10 cellular contexts compared by ENCODE assay signal in genomic region chr6:1390805-1391511, GRCh38. TPM values are rescaled to one million over a fixed set of nuclear protein-coding genes. Genes with fewer than 3 reads are reported as not detected.
DNase-seq lines count a peak whose midpoint lies in the region; ATAC-seq and TF ChIP-seq lines count a peak whose summit lies in the region.
"Had no signal": no experiment of that assay in that cellular context is flagged by ENCODE, and none has a peak within 500 bp of the region (broad histone marks: within the 10 kb centered on the region; RNA-seq: fewer than 3 reads in every experiment).

No MANE protein-coding gene starts in this region.

- peak overlapping the region; percentile 7 for H3K4me3 Mint-ChIP-seq in activated T-cell treated with anti-CD3 and anti-CD28 coated beads, Interleukin-2, amount 50 U/mL, for 4 hours

- 5 to 8% methylated on average over 2 to 48 of the region's 48 CpGs for WGBS in testis, 2 donors

- H3K9me3 ChIP-seq in left lung (no peaks in the 10 kb centered on the region), testis (no peaks in the 10 kb centered on the region)

- H3K4me3 ChIP-seq in left lung (peak overlapping the region; percentile 38 to 41), testis (peak overlapping the region; percentile 41 to 59)

- peaks cover 16% of the 10 kb centered on the region for H3K4me1 Mint-ChIP-seq in activated T-cell treated with anti-CD3 and anti-CD28 coated beads, Interleukin-2, amount 50 U/mL, for 4 hours (ENCODE audit: low read depth)

- H3K36me3 Mint-ChIP-seq in activated T-cell treated with anti-CD3 and anti-CD28 coated beads, Interleukin-2, amount 50 U/mL, for 4 hours (ENCODE audit: insufficient read depth): no peaks in the 10 kb centered on the region
- H3K36me3 Mint-ChIP-seq: activated naive CD4-positive, alpha-beta T cell treated with anti-CD3 and anti-CD28 coated beads, Interleukin-2, amount 50 U/mL, for 72 hours; CD4-positive, CD25-positive, alpha-beta regulatory T cell had no signal

- intact Hi-C loops in left lung (cut with DNase I) (no loop called here), testis (cut with DNase I; ENCODE audit: low total_unique reads) (no loop called here)

- H3K27ac ChIP-seq in left lung (peak overlapping the region; percentile 61 to 70), testis (no peak overlapping the region)

- H3K4me1 ChIP-seq in left lung (peaks cover 5 to 28% of the 10 kb centered on the region in 2 donors), testis (no peaks in the 10 kb centered on the region)

- H3K27me3 ChIP-seq in left lung (peaks cover 70 to 100% of the 10 kb centered on the region in 2 donors), testis (no peaks in the 10 kb centered on the region)

- TF ChIP-seq CTCF in left lung (IDR thresholded peaks at IDR 0.05) (no peak), testis (IDR thresholded peaks at IDR 0.05) (no peak)

- H3K27me3 Mint-ChIP-seq in activated T-cell treated with anti-CD3 and anti-CD28 coated beads, Interleukin-2, amount 50 U/mL, for 4 hours (ENCODE audit: low read depth): peaks cover 74% of the 10 kb centered on the region

- no peak for DNase-seq in activated T-cell treated with anti-CD3 and anti-CD28 coated beads, Interleukin-2, amount 50 U/mL, for 4 hours
- no peak for DNase-seq in activated T-cell treated with anti-CD3 and anti-CD28 coated beads, Interleukin-2, amount 50 U/mL, for 1 hour
- DNase-seq in astrocyte of the hippocampus (ENCODE audit: low read depth, low spot score) (peak; percentile 42), left lung (no peak), testis (no peak), RKO (ENCODE audit: low spot score) (no peak)
- no peak for DNase-seq in activated CD4-positive, alpha-beta T cell treated with anti-CD3 and anti-CD28 coated beads for 1 hour

- H3K9me3 Mint-ChIP-seq in activated T-cell treated with anti-CD3 and anti-CD28 coated beads, Interleukin-2, amount 50 U/mL, for 4 hours: no peaks in the 10 kb centered on the region
- H3K9me3 Mint-ChIP-seq: activated naive CD4-positive, alpha-beta T cell treated with anti-CD3 and anti-CD28 coated beads, Interleukin-2, amount 50 U/mL, for 72 hours had no signal

- no peak for TF ChIP-seq POLR2A in testis (IDR thresholded peaks at IDR 0.05)

- H3K36me3 ChIP-seq in left lung (no peaks in the 10 kb centered on the region), testis (ENCODE audit: low read depth, missing control alignments) (no peaks in the 10 kb centered on the region)

- ATAC-seq in activated T-cell treated with anti-CD3 and anti-CD28 coated beads, Interleukin-2, amount 50 U/mL, for 4 hours: no peak
- no peak for ATAC-seq in left lung
- ATAC-seq in HG03175 (IDR thresholded peaks at IDR 0.05; ENCODE audit: unreplicated experiment): no peak

RNA-seq across cellular contexts. Expression of gene FOXF2, which starts 1.6 kb away (rescaled TPM):
- total RNA-seq in activated T-cell treated with anti-CD3 and anti-CD28 coated beads, Interleukin-2, amount 50 U/mL, for 4 hours: under 1 TPM in 1 of 3 donors, not detected in 2; 0.08 TPM
- total RNA-seq in left lung (10 to 100 TPM; 12.6 to 17.7 TPM), testis (1 to 10 TPM; 3.3 to 4.7 TPM)
- 1.2 TPM for polyA plus RNA-seq in testis (ENCODE audit: insufficient read depth, low read depth, low replicate concordance)
- total RNA-seq: activated naive CD4-positive, alpha-beta T cell treated with anti-CD3 and anti-CD28 coated beads, Interleukin-2, amount 50 U/mL, for 72 hours; CD4-positive, CD25-positive, alpha-beta regulatory T cell had no signal
- polyA plus RNA-seq: CD4-positive, CD25-positive, alpha-beta regulatory T cell had no signal

Comparison
In these comparisons a context has a peak if more than half of its experiments do, and no peak if none do; other contexts are left out.
1. H3K27ac ChIP-seq: peak in left lung (2 of 2); none in testis (0 of 2).
2. RNA of gene FOXF2, which starts 1.6 kb away (total RNA-seq): 12.6 to 17.7 TPM in left lung and 3.3 to 4.7 TPM in testis; 0.08 TPM in activated T-cell treated with anti-CD3 and anti-CD28 coated beads, Interleukin-2, amount 50 U/mL, for 4 hours; every median in the first group is over 4 times any median in the second.